ENCODE assay signal across 23 cellular contexts in the genomic region with DNA sequence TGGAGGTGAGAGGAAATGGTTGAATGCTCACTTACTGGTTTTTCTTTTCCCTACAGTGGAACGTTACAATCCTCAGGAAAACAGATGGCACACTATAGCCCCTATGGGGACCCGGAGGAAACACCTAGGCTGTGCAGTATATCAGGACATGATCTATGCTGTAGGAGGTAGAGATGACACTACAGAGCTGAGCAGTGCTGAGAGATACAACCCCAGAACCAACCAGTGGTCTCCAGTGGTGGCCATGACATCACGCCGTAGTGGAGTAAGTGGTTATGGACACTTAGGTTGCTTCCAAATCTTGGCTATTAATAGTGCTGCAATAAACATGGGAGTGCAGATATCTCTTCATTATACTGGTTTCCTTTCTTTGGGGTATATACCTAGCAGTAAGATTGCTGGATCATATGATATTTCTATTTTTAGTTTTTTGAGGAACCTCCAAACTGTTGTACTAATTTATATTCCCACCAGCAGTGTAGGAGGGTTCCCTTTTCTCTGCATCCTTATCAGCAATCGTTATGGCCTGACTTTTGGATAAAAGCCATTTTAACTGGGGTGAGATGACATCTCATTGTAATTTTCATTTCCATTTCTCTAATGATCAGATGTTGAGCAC.
"Had no signal": no experiment of that assay in that cellular context is flagged by ENCODE, and none has a peak within 500 bp of the region (broad histone marks: within the 10 kb centered on the region; RNA-seq: fewer than 3 reads in every experiment).

No MANE protein-coding gene starts in this region.

- ATAC-seq: activated naive CD8-positive, alpha-beta T cell treated with anti-CD3 and anti-CD28 coated beads, Interleukin-2, amount 50 U/mL, for 24 hours; gastroesophageal sphincter; left cardiac atrium; mucosa of descending colon; right lobe of liver; stimulated activated naive B cell treated with anti-CD40 and anti-IgM and Interleukin-4, amounts not matched to agents 10 μg/mL and 1 μg/mL and 100 μg/mL, for 72 hours had no signal

- H3K9ac ChIP-seq: neural progenitor cell had no signal

- H3K4me1 ChIP-seq: neural progenitor cell, right lobe of liver had no signal

- H3K4me1 Mint-ChIP-seq: activated naive CD8-positive, alpha-beta T cell treated with anti-CD3 and anti-CD28 coated beads, Interleukin-2, amount 50 U/mL, for 24 hours; neural progenitor cell had no signal

- H2AFZ ChIP-seq: neural progenitor cell had no signal

- H3K4me2 ChIP-seq: neural progenitor cell had no signal

- H3K27ac ChIP-seq: epithelial cell of prostate, neural progenitor cell, right lobe of liver, skin epidermis had no signal

- H3K4me3 Mint-ChIP-seq: activated naive CD4-positive, alpha-beta T cell treated with anti-CD3 and anti-CD28 coated beads for 36 hours; activated naive CD8-positive, alpha-beta T cell treated with anti-CD3 and anti-CD28 coated beads, Interleukin-2, amount 50 U/mL, for 24 hours; neural progenitor cell; stimulated activated naive B cell treated with anti-CD40 and anti-IgM and Interleukin-4, amounts not matched to agents 10 μg/mL and 1 μg/mL and 100 μg/mL, for 72 hours; type B pancreatic cell had no signal

- H3K27me3 ChIP-seq: gastroesophageal sphincter, neural progenitor cell, right lobe of liver had no signal

- H3K27ac Mint-ChIP-seq: activated naive CD4-positive, alpha-beta T cell treated with anti-CD3 and anti-CD28 coated beads for 36 hours; activated naive CD8-positive, alpha-beta T cell treated with anti-CD3 and anti-CD28 coated beads, Interleukin-2, amount 50 U/mL, for 24 hours; neural progenitor cell; stimulated activated naive B cell treated with anti-CD40 and anti-IgM and Interleukin-4, amounts not matched to agents 10 μg/mL and 1 μg/mL and 100 μg/mL, for 72 hours; type B pancreatic cell had no signal

- H3K27me3 Mint-ChIP-seq: activated naive CD8-positive, alpha-beta T cell treated with anti-CD3 and anti-CD28 coated beads, Interleukin-2, amount 50 U/mL, for 24 hours; stimulated activated naive B cell treated with anti-CD40 and anti-IgM and Interleukin-4, amounts not matched to agents 10 μg/mL and 1 μg/mL and 100 μg/mL, for 72 hours; type B pancreatic cell had no signal

- H3K9me3 Mint-ChIP-seq: activated naive CD4-positive, alpha-beta T cell treated with anti-CD3 and anti-CD28 coated beads for 36 hours; activated naive CD8-positive, alpha-beta T cell treated with anti-CD3 and anti-CD28 coated beads, Interleukin-2, amount 50 U/mL, for 24 hours; neural progenitor cell; stimulated activated naive B cell treated with anti-CD40 and anti-IgM and Interleukin-4, amounts not matched to agents 10 μg/mL and 1 μg/mL and 100 μg/mL, for 72 hours; type B pancreatic cell had no signal

- H3K4me3 ChIP-seq: gastroesophageal sphincter, mucosa of descending colon, neural progenitor cell, right lobe of liver, skin epidermis, thoracic aorta had no signal

- DNase-seq: activated CD4-positive, alpha-beta T cell treated with anti-CD3 and anti-CD28 coated beads for 4 hours; activated CD4-positive, alpha-beta T cell treated with anti-CD3 and anti-CD28 coated beads, Interleukin-2, amount 50 U/mL, for 48 hours; activated CD4-positive, CD25-positive, alpha-beta regulatory T cell; activated CD8-positive, alpha-beta memory T cell treated with anti-CD3 and anti-CD28 coated beads, Interleukin-2, amount 50 U/mL, for 48 hours; activated effector memory CD4-positive, alpha-beta T cell treated with Interleukin-2 at 50 U/mL for 16 hours; activated naive CD4-positive, alpha-beta T cell treated with anti-CD3 and anti-CD28 coated beads for 36 hours; activated naive CD8-positive, alpha-beta T cell treated with anti-CD3 and anti-CD28 coated beads, Interleukin-2, amount 50 U/mL, for 24 hours; activated T-cell treated with anti-CD3 and anti-CD28 coated beads, Interleukin-2, amount 50 U/mL, for 48 hours; cortex of kidney; head of caudate nucleus; islet precursor cell; left cardiac atrium; mesendoderm; mucosa of descending colon; posterior cingulate gyrus; right lobe of liver; stimulated activated naive B cell treated with anti-CD40 and anti-IgM and Interleukin-4, amounts not matched to agents 10 μg/mL and 1 μg/mL and 100 μg/mL, for 72 hours had no signal
